ENCODE assay signal across 8 cellular contexts in genomic region chr7:92835851-92836488, GRCh38. TPM values are rescaled to one million over a fixed set of nuclear protein-coding genes. Genes with fewer than 3 reads are reported as not detected.
DNase-seq lines count a peak whose midpoint lies in the region; ATAC-seq and TF ChIP-seq lines count a peak whose summit lies in the region.

No MANE protein-coding gene starts in this region.

- no peak for TF ChIP-seq RAD21 in HCT116 (IDR thresholded peaks at IDR 0.05; ENCODE audit: low read depth)

- H3K36me3 ChIP-seq in HCT116 (ENCODE audit: control insufficient read depth in 1 of 2, insufficient read depth in 2 of 2, low read length in 2 of 2), result peaks cover 0 to 3% of the 10 kb centered on the region in 2 experiments; a peak in 1 of 4 replicates

- no peaks in the 10 kb centered on the region for H4K20me1 ChIP-seq in HCT116 (ENCODE audit: insufficient read depth)

- peaks cover 30% of the 10 kb centered on the region for H3K4me1 Mint-ChIP-seq in brain

- intact Hi-C loops in HCT116 (cut with micrococcal nuclease), result loop anchor here (1.0 to 5.0 kb wide), 3 partner anchors 141 to 219 kb away; no protein-coding TSS in a partner anchor

- TSS peak; percentile 17 for BruUV-seq in HCT116 (replicated peaks; lab: Mats Ljungman, UMichigan)

- DNase-seq in AG04450 (ENCODE audit: low read depth, low spot score), result no peak
- no peak for DNase-seq in HCT116 (ENCODE audit: low read depth, low spot score)
- peak; percentile 68 for DNase-seq in SW480 (ENCODE audit: low spot score)
- peak; percentile 59 for DNase-seq in islet precursor cell
- DNase-seq in stimulated activated CD4-positive, alpha-beta T cell treated with anti-CD3 and anti-CD28 coated beads, Interleukin-4, amount 100 ng/mL, for 1 hour, result peak; percentile 61
- DNase-seq in DMS79 treated with DMSO at 0.1 percent for 48 hours (lab: John Stamatoyannopoulos, UW), result no peak

- no peaks in the 10 kb centered on the region for H3K9me2 ChIP-seq in HCT116 (ENCODE audit: insufficient read depth)

- H3K27ac Mint-ChIP-seq in brain, result peak overlapping the region; percentile 26 to 96 (median 90)

- TF ChIP-seq POLR2A in HCT116 (IDR thresholded peaks at IDR 0.05; ENCODE audit: borderline replicate concordance, extremely low read depth, insufficient read depth, insufficient read length), result no peak

- H3K27ac ChIP-seq in AG04450 (ENCODE audit: low read depth, low read length) (peak overlapping the region; percentile 78), HCT116 (ENCODE audit: low read depth, low read length) (peak overlapping the region; percentile 53)

- peaks cover 12 to 37% of the 10 kb centered on the region in 2 experiments for H3K4me1 ChIP-seq in HCT116 (ENCODE audit: control insufficient read depth in 1 of 2, insufficient read depth in 2 of 2, low read length in 2 of 2)

- H3K27me3 ChIP-seq in AG04450 (ENCODE audit: control insufficient read depth, insufficient read depth, low read length) (no peaks in the 10 kb centered on the region), HCT116 (ENCODE audit: insufficient read depth, low read length) (no peaks in the 10 kb centered on the region)

- H2AFZ ChIP-seq in HCT116 (ENCODE audit: low read depth, low read length, poor library complexity, severe bottlenecking), result no peak overlapping the region

- H3K9me3 Mint-ChIP-seq in brain, result peaks cover 0 to 8% (median 0%) of the 10 kb centered on the region in 5 experiments

- H3K9me3 ChIP-seq in AG04450 (ENCODE audit: control insufficient read depth, insufficient read depth, low read length) (no peaks in the 10 kb centered on the region; the same call in 1 of the 2 replicates), HCT116 (ENCODE audit: control insufficient read depth in 1 of 2, insufficient read depth in 1 of 2, low read depth in 1 of 2, low read length in 2 of 2) (no peaks in the 10 kb centered on the region)

- H3K4me3 ChIP-seq in AG04450 (ENCODE audit: low read depth, low read length) (peak overlapping the region; percentile 91), HCT116 (replicated peaks in 1 of 2; ENCODE audit: low read depth in 1 of 2, low read length in 2 of 2) (peak overlapping the region; percentile 65 to 77)

- peak overlapping the region; percentile 88 to 98 (median 94) for H3K4me3 Mint-ChIP-seq in brain

- CTCF ChIA-PET in AG04450 (lab: Charles Lee) (interaction anchor here (0.6 to 2.0 kb wide), 7 partner anchors 41 to 1387 kb away, joined by 3 to 10 read pairs (median 5); no protein-coding TSS in a partner anchor), HCT116 (lab: Charles Lee) (no interaction called here)

- no peak for TF ChIP-seq CTCF in AG04450 (IDR thresholded peaks at IDR 0.05; ENCODE audit: low read depth, low read length)
- TF ChIP-seq CTCF in HCT116 (IDR thresholded peaks at IDR 0.05 in 2 of 3, conservative IDR thresholded peaks at IDR 0.05 in 1 of 3; ENCODE audit: borderline replicate concordance in 1 of 3, insufficient read depth in 1 of 3, low read depth in 2 of 3, low read length in 2 of 3), result no peak
- TF ChIP-seq CTCF in brain (conservative IDR thresholded peaks at IDR 0.05), result no peak

- H3K79me2 ChIP-seq in HCT116 (ENCODE audit: insufficient read depth, low read length), result peaks cover 46% of the 10 kb centered on the region

- POLR2A ChIA-PET in AG04450 (lab: Yijun Ruan, JAX) (interaction anchor here (0.5 to 0.8 kb wide), 2 partner anchors 151 to 207 kb away, joined by 3 to 5 read pairs; no protein-coding TSS in a partner anchor), HCT116 (lab: Charles Lee) (no interaction called here)

- H3K4me2 ChIP-seq in HCT116 (ENCODE audit: low read length), result peak overlapping the region; percentile 99

- H3K27me3 Mint-ChIP-seq in brain, result peaks cover 71% of the 10 kb centered on the region

- ATAC-seq in HCT116, result peak; percentile 2
- ATAC-seq in HG02970 (IDR thresholded peaks at IDR 0.05; ENCODE audit: low FRiP score, unreplicated experiment), result no peak

- H3K36me3 Mint-ChIP-seq in brain, result peaks cover 14% of the 10 kb centered on the region

- peak overlapping the region; percentile 82 for H3K9ac ChIP-seq in HCT116 (ENCODE audit: low read length)

- RAD21 ChIA-PET in HCT116 (lab: Charles Lee; ENCODE audit: low non-redundant PET in 1 of 2, low total read pairs in 2 of 2, uncharacterized antibody in 2 of 2, unreplicated experiment in 2 of 2), result no interaction called here

TF ChIP-seq in HCT116, 20 proteins besides CTCF, POLR2A, EP300 and RAD21:
- TF ChIP-seq EGR1 (IDR thresholded peaks at IDR 0.05; ENCODE audit: low read depth) (no peak), MAX (IDR thresholded peaks at IDR 0.05) (no peak), CBX3 (IDR thresholded peaks at IDR 0.05; ENCODE audit: low read depth) (no peak), FOSL1 (IDR thresholded peaks at IDR 0.05; ENCODE audit: low read depth) (no peak), ATF3 (IDR thresholded peaks at IDR 0.05) (no peak), POLR2AphosphoS5 (IDR thresholded peaks at IDR 0.05; ENCODE audit: low read depth, low read length) (no peak), TCF7L2 (IDR thresholded peaks at IDR 0.05; ENCODE audit: borderline replicate concordance, extremely low read depth, insufficient read depth, insufficient read length) (no peak), ZNF274 (IDR thresholded peaks at IDR 0.05; ENCODE audit: low read depth, low read length) (no peak), REST (IDR thresholded peaks at IDR 0.05; ENCODE audit: low read depth) (no peak)

RNA-seq across cellular contexts. Expression of gene CDK6, which starts 0.4 kb away (rescaled TPM):
- polyA plus RNA-seq in AG04450 (2011; rRNA removed) (34.5 and 40.6 TPM in 2 replicates), brain (ENCODE audit: insufficient read depth, low read depth, low replicate concordance) (0.36 TPM)
- polyA minus RNA-seq in AG04450 (2011; rRNA and poly(A)+ RNA removed), result 87.5 and 90.6 TPM in 2 replicates
- 41.4 TPM for total RNA-seq in HCT116 (2021; ENCODE audit: unreplicated experiment)
- polyA plus RNA-seq in HCT116 (2012), result 4.6 TPM in 2 replicates

Comparison
In these comparisons a context has a peak if more than half of its experiments do, and no peak if none do; other contexts are left out.
1. DNase-seq: peak in SW480 (single experiment), islet precursor cell (single experiment) and stimulated activated CD4-positive, alpha-beta T cell treated with anti-CD3 and anti-CD28 coated beads, Interleukin-4, amount 100 ng/mL, for 1 hour (single experiment); none in AG04450 (single experiment), HCT116 (single experiment) and DMS79 treated with DMSO at 0.1 percent for 48 hours (single experiment).
2. RNA of gene CDK6, which starts 0.4 kb away (polyA plus RNA-seq): 34.5 to 40.6 TPM in AG04450; 0.36 TPM in brain (single experiment); every median in the first group is over 10 times any median in the second.